ENCODE assay signal across 1 cellular context in the genomic region with DNA sequence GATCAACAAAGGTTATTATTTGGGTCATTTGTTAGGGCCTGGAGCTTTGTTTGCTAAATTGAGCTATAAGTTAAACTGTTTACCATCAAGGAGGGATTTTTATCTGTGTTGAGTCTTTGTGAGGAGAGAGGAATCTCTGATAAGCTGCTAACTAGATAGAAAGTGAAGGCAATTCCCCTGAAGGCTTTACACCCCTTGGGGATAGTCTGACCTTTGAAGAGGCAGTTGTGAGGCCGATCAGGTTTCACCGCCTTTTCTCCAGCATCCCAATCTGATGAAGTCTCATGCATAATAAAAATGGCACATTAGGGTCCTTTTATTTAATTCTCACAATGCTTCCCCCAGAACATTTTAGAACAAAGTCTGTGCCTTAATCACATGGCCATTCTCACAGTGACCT.
TF ChIP-seq lines count a peak whose summit lies in the region.

No MANE protein-coding gene starts in this region.

TF ChIP-seq in HEK293, 187 proteins besides CTCF, POLR2A, EP300 and RAD21 (continued from another document and continues in another):
- TF ChIP-seq, protein P1, sequence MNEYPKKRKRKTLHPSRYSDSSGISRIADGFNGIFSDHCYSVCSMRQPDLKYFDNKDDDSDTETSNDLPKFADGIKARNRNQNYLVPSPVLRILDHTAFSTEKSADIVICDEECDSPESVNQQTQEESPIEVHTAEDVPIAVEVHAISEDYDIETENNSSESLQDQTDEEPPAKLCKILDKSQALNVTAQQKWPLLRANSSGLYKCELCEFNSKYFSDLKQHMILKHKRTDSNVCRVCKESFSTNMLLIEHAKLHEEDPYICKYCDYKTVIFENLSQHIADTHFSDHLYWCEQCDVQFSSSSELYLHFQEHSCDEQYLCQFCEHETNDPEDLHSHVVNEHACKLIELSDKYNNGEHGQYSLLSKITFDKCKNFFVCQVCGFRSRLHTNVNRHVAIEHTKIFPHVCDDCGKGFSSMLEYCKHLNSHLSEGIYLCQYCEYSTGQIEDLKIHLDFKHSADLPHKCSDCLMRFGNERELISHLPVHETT (tag by site-specific recombination; IDR thresholded peaks at IDR 0.05): no peak
- no peak for TF ChIP-seq GLI2 (tag by site-specific recombination; IDR thresholded peaks at IDR 0.05; ENCODE audit: borderline replicate concordance, low read depth)
- no peak for TF ChIP-seq ZNF121 (tag by site-specific recombination; IDR thresholded peaks at IDR 0.05)
- TF ChIP-seq ZNF433 (tag by site-specific recombination; IDR thresholded peaks at IDR 0.05; ENCODE audit: low read depth): no peak
- TF ChIP-seq ZNF274 (IDR thresholded peaks at IDR 0.05; ENCODE audit: low read length): no peak
- TF ChIP-seq ZNF274 (tag by site-specific recombination; IDR thresholded peaks at IDR 0.05; ENCODE audit: borderline replicate concordance): no peak
- TF ChIP-seq, protein P2, sequence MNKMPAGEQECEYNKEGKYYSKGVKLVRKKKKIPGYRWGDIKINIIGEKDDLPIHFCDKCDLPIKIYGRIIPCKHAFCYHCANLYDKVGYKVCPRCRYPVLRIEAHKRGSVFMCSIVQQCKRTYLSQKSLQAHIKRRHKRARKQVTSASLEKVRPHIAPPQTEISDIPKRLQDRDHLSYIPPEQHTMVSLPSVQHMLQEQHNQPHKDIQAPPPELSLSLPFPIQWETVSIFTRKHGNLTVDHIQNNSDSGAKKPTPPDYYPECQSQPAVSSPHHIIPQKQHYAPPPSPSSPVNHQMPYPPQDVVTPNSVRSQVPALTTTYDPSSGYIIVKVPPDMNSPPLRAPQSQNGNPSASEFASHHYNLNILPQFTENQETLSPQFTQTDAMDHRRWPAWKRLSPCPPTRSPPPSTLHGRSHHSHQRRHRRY (tag by site-specific recombination; IDR thresholded peaks at IDR 0.05): no peak
- TF ChIP-seq, protein P3, sequence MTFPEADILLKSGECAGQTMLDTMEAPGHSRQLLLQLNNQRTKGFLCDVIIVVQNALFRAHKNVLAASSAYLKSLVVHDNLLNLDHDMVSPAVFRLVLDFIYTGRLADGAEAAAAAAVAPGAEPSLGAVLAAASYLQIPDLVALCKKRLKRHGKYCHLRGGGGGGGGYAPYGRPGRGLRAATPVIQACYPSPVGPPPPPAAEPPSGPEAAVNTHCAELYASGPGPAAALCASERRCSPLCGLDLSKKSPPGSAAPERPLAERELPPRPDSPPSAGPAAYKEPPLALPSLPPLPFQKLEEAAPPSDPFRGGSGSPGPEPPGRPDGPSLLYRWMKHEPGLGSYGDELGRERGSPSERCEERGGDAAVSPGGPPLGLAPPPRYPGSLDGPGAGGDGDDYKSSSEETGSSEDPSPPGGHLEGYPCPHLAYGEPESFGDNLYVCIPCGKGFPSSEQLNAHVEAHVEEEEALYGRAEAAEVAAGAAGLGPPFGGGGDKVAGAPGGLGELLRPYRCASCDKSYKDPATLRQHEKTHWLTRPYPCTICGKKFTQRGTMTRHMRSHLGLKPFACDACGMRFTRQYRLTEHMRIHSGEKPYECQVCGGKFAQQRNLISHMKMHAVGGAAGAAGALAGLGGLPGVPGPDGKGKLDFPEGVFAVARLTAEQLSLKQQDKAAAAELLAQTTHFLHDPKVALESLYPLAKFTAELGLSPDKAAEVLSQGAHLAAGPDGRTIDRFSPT (tag by site-specific recombination; IDR thresholded peaks at IDR 0.05): no peak; the same call in 1 of the 2 replicates
- TF ChIP-seq ZBTB17 (tag by site-specific recombination; IDR thresholded peaks at IDR 0.05): peak; percentile 10; the same call in 1 of the 2 replicates
- no peak for TF ChIP-seq OVOL3 (tag by site-specific recombination; IDR thresholded peaks at IDR 0.05)
- no peak for TF ChIP-seq SCRT2 (tag by site-specific recombination; IDR thresholded peaks at IDR 0.05)
- no peak for TF ChIP-seq GLI4 (tag by site-specific recombination; IDR thresholded peaks at IDR 0.05)
- TF ChIP-seq SCRT1 (tag by site-specific recombination; IDR thresholded peaks at IDR 0.05; ENCODE audit: borderline replicate concordance): no peak
- TF ChIP-seq ZBTB8A (tag by site-specific recombination; IDR thresholded peaks at IDR 0.05): no peak
- TF ChIP-seq, protein P4, sequence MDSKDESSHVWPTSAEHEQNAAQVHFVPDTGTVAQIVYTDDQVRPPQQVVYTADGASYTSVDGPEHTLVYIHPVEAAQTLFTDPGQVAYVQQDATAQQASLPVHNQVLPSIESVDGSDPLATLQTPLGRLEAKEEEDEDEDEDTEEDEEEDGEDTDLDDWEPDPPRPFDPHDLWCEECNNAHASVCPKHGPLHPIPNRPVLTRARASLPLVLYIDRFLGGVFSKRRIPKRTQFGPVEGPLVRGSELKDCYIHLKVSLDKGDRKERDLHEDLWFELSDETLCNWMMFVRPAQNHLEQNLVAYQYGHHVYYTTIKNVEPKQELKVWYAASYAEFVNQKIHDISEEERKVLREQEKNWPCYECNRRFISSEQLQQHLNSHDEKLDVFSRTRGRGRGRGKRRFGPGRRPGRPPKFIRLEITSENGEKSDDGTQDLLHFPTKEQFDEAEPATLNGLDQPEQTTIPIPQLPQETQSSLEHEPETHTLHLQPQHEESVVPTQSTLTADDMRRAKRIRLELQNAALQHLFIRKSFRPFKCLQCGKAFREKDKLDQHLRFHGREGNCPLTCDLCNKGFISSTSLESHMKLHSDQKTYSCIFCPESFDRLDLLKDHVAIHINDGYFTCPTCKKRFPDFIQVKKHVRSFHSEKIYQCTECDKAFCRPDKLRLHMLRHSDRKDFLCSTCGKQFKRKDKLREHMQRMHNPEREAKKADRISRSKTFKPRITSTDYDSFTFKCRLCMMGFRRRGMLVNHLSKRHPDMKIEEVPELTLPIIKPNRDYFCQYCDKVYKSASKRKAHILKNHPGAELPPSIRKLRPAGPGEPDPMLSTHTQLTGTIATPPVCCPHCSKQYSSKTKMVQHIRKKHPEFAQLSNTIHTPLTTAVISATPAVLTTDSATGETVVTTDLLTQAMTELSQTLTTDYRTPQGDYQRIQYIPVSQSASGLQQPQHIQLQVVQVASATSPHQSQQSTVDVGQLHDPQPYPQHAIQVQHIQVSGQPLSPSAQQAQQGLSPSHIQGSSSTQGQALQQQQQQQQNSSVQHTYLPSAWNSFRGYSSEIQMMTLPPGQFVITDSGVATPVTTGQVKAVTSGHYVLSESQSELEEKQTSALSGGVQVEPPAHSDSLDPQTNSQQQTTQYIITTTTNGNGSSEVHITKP (tag by site-specific recombination; IDR thresholded peaks at IDR 0.05): peak; percentile 57
- TF ChIP-seq ZNF112 (tag by site-specific recombination; IDR thresholded peaks at IDR 0.05): no peak
- no peak for TF ChIP-seq ZNF558 (tag by site-specific recombination; IDR thresholded peaks at IDR 0.05)
- peak; percentile 54; the same call in 1 of the 2 replicates for TF ChIP-seq FEZF1 (tag by site-specific recombination; IDR thresholded peaks at IDR 0.05)
- no peak for TF ChIP-seq KLF16 (tag by site-specific recombination; IDR thresholded peaks at IDR 0.05)
- no peak for TF ChIP-seq ZNF2 (tag by site-specific recombination; IDR thresholded peaks at IDR 0.05)
- TF ChIP-seq, protein P5, sequence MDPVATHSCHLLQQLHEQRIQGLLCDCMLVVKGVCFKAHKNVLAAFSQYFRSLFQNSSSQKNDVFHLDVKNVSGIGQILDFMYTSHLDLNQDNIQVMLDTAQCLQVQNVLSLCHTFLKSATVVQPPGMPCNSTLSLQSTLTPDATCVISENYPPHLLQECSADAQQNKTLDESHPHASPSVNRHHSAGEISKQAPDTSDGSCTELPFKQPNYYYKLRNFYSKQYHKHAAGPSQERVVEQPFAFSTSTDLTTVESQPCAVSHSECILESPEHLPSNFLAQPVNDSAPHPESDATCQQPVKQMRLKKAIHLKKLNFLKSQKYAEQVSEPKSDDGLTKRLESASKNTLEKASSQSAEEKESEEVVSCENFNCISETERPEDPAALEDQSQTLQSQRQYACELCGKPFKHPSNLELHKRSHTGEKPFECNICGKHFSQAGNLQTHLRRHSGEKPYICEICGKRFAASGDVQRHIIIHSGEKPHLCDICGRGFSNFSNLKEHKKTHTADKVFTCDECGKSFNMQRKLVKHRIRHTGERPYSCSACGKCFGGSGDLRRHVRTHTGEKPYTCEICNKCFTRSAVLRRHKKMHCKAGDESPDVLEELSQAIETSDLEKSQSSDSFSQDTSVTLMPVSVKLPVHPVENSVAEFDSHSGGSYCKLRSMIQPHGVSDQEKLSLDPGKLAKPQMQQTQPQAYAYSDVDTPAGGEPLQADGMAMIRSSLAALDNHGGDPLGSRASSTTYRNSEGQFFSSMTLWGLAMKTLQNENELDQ (tag by site-specific recombination; IDR thresholded peaks at IDR 0.05; ENCODE audit: low read depth): no peak
- TF ChIP-seq, protein P6, sequence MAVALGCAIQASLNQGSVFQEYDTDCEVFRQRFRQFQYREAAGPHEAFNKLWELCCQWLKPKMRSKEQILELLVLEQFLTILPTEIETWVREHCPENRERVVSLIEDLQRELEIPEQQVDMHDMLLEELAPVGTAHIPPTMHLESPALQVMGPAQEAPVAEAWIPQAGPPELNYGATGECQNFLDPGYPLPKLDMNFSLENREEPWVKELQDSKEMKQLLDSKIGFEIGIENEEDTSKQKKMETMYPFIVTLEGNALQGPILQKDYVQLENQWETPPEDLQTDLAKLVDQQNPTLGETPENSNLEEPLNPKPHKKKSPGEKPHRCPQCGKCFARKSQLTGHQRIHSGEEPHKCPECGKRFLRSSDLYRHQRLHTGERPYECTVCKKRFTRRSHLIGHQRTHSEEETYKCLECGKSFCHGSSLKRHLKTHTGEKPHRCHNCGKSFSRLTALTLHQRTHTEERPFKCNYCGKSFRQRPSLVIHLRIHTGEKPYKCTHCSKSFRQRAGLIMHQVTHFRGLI (tag by site-specific recombination; IDR thresholded peaks at IDR 0.05): no peak
- no peak for TF ChIP-seq SP7 (tag by site-specific recombination; IDR thresholded peaks at IDR 0.05)
- peak; percentile 39; the same call in 1 of the 2 replicates for TF ChIP-seq ZXDB (tag by site-specific recombination; IDR thresholded peaks at IDR 0.05)
- TF ChIP-seq SETDB1 (IDR thresholded peaks at IDR 0.05; ENCODE audit: insufficient read length, low read length): no peak
- TF ChIP-seq, protein P7, sequence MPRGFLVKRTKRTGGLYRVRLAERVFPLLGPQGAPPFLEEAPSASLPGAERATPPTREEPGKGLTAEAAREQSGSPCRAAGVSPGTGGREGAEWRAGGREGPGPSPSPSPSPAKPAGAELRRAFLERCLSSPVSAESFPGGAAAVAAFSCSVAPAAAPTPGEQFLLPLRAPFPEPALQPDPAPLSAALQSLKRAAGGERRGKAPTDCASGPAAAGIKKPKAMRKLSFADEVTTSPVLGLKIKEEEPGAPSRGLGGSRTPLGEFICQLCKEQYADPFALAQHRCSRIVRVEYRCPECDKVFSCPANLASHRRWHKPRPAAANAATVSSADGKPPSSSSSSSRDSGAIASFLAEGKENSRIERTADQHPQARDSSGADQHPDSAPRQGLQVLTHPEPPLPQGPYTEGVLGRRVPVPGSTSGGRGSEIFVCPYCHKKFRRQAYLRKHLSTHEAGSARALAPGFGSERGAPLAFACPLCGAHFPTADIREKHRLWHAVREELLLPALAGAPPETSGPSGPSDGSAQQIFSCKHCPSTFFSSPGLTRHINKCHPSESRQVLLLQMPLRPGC (tag by site-specific recombination; IDR thresholded peaks at IDR 0.05): no peak
- no peak for TF ChIP-seq ZNF747 (tag by site-specific recombination; IDR thresholded peaks at IDR 0.05)
- TF ChIP-seq KLF9 (tag by site-specific recombination; IDR thresholded peaks at IDR 0.05; ENCODE audit: low read depth): no peak
- TF ChIP-seq MZF1 (tag by site-specific recombination; IDR thresholded peaks at IDR 0.05; ENCODE audit: borderline replicate concordance): peak; percentile 85; the same call in 1 of the 2 replicates
- peak; percentile 69 for TF ChIP-seq ZNF341 (tag by site-specific recombination; IDR thresholded peaks at IDR 0.05; ENCODE audit: low read depth)
- TF ChIP-seq, protein P8, sequence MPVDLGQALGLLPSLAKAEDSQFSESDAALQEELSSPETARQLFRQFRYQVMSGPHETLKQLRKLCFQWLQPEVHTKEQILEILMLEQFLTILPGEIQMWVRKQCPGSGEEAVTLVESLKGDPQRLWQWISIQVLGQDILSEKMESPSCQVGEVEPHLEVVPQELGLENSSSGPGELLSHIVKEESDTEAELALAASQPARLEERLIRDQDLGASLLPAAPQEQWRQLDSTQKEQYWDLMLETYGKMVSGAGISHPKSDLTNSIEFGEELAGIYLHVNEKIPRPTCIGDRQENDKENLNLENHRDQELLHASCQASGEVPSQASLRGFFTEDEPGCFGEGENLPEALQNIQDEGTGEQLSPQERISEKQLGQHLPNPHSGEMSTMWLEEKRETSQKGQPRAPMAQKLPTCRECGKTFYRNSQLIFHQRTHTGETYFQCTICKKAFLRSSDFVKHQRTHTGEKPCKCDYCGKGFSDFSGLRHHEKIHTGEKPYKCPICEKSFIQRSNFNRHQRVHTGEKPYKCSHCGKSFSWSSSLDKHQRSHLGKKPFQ (tag by site-specific recombination; IDR thresholded peaks at IDR 0.05): no peak
- TF ChIP-seq ZNF777 (tag by site-specific recombination; IDR thresholded peaks at IDR 0.05; ENCODE audit: borderline replicate concordance): no peak
- TF ChIP-seq, protein P9, sequence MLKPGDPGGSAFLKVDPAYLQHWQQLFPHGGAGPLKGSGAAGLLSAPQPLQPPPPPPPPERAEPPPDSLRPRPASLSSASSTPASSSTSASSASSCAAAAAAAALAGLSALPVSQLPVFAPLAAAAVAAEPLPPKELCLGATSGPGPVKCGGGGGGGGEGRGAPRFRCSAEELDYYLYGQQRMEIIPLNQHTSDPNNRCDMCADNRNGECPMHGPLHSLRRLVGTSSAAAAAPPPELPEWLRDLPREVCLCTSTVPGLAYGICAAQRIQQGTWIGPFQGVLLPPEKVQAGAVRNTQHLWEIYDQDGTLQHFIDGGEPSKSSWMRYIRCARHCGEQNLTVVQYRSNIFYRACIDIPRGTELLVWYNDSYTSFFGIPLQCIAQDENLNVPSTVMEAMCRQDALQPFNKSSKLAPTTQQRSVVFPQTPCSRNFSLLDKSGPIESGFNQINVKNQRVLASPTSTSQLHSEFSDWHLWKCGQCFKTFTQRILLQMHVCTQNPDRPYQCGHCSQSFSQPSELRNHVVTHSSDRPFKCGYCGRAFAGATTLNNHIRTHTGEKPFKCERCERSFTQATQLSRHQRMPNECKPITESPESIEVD (tag by site-specific recombination; IDR thresholded peaks at IDR 0.05): no peak; the same call in 1 of the 2 replicates
- TF ChIP-seq ZNF146 (tag by site-specific recombination; IDR thresholded peaks at IDR 0.05): no peak
- TF ChIP-seq ZNF16 (tag by site-specific recombination; IDR thresholded peaks at IDR 0.05; ENCODE audit: low read depth): no peak
- TF ChIP-seq ZFP37 (tag by site-specific recombination; IDR thresholded peaks at IDR 0.05): no peak
- 0 out of 2 replicates have a peak, but pooled peaks have one; percentile 22 for TF ChIP-seq ZNF366 (tag by site-specific recombination; conservative IDR thresholded peaks at IDR 0.05)
- TF ChIP-seq ZSCAN30 (tag by site-specific recombination; IDR thresholded peaks at IDR 0.05): no peak
- peak; percentile 41; the same call in 1 of the 2 replicates for TF ChIP-seq WT1 (tag by site-specific recombination; IDR thresholded peaks at IDR 0.05)
